In the genomic region with DNA sequence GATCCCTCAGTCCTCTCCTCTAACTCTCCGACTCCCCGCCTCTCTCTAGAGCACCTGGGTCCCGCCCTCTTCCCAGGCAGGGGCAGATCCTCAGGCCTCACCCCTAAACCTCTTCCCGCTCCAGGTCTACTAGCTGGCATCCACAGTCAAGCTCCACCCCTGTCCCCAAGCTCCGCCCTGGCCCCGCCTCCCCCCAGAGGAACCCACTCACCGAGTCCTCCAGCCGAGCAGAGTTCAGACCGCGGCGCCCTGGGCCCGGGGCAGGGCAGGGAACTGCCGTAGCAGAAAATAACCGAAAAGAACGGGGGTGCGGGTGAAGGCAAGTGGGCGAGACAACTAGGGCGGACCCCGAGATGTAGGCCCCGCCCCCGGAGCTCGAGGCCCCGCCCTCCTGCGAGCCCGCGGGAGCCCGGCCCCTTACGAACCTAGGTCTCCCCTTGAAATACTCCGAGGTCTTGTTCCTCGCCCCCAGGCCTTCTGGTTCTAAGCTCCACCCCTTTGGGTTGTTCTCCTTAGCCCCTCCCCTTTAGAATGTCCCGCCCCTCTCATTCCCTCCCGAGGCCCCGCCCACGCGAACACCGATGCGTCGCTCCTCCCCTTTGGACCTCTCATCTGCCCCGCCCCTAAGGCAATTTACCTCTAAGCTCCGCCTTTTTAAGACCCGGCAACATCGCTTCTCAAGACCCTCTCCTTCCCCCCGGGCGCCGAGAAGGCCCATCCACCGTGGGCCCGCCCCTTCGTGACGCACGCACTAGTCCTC, we compare ENCODE assay signal across 8 cellular contexts. TPM values are rescaled to one million over a fixed set of nuclear protein-coding genes. Genes with fewer than 3 reads are reported as not detected.
DNase-seq lines count a peak whose midpoint lies in the region; ATAC-seq, FAIRE-seq and TF ChIP-seq lines count a peak whose summit lies in the region.

A gene with protein sequence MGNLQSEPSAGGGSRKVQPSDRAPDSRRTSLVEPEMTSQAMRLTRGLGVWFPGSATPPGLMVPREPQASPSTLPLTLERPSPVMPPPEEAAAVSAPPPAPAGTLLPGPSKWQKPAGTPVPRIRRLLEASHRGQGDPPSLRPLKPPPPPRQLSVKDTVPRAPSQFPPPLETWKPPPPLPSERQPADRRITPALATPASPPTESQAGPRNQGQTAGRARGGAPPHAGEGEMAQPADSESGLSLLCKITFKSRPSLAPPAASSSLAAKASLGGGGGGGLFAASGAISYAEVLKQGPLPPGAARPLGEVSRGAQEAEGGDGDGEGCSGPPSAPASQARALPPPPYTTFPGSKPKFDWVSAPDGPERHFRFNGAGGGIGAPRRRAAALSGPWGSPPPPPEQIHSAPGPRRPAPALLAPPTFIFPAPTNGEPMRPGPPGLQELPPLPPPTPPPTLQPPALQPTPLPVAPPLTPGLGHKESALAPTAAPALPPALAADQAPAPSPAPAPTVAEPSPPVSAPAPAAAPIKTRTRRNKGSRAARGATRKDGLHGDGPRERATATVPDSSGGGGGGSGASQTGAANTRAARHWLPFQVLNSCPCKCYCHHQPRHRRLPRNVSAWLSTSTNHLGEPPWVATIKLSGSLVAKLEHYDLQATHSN (minus strand): TSS at position 485 of the 760 bp plus-strand sequence. CDS start 773 bp downstream, outside the sequence.

- H2AFZ ChIP-seq in SU-DHL-6 (ENCODE audit: low read depth, low read length, severe bottlenecking) (no peak within 1 kb of the TSS), osteoblast (ENCODE audit: low read length) (peak within 1 kb of the TSS; percentile 82)

- WGBS in A549 (ENCODE audit: missing lambda C conversion rate) = 6% methylated on average over 44 of the region's 50 CpGs
- WGBS in suprapubic skin = 2% methylated on average over 37 of the region's 50 CpGs

- peak within 1 kb of the TSS; percentile 86 for H3K4me2 ChIP-seq in A549
- H3K4me2 ChIP-seq in SU-DHL-6 (ENCODE audit: low read depth, low read length, poor library complexity, severe bottlenecking) = peak within 1 kb of the TSS; percentile 59
- H3K4me2 ChIP-seq in osteoblast (ENCODE audit: insufficient read depth, low read length) = peak within 1 kb of the TSS; percentile 94

- peaks cover 27% of the 10 kb centered on the region for H3K36me3 Mint-ChIP-seq in activated naive CD8-positive, alpha-beta T cell treated with anti-CD3 and anti-CD28 coated beads for 36 hours

- no peaks in the 10 kb centered on the region for H3K36me3 ChIP-seq in SU-DHL-6 (ENCODE audit: low read length)
- H3K36me3 ChIP-seq in osteoblast (ENCODE audit: insufficient read depth, low read length) = peaks cover 28% of the 10 kb centered on the region
- H3K36me3 ChIP-seq in suprapubic skin = peaks cover 17% of the 10 kb centered on the region

- H3K79me2 ChIP-seq in SU-DHL-6 (ENCODE audit: insufficient read depth, low read length) (no peaks in the 10 kb centered on the region), osteoblast (ENCODE audit: insufficient read depth, low read length) (peaks cover 23% of the 10 kb centered on the region)

- peak within 1 kb of the TSS; percentile 71 to 90 for H3K27ac ChIP-seq in A549
- H3K27ac ChIP-seq in SU-DHL-6 (ENCODE audit: low read depth, low read length) = no peak within 1 kb of the TSS
- H3K27ac ChIP-seq in osteoblast (ENCODE audit: low read depth, low read length) = peak within 1 kb of the TSS; percentile 82
- peak within 1 kb of the TSS; percentile 55 for H3K27ac ChIP-seq in suprapubic skin

- CTCF ChIA-PET in A549 (lab: Yijun Ruan, JAX) = interaction anchor here (0.6 to 12.4 kb wide), 18 partner anchors 9 to 588 kb away, joined by 3 to 254 read pairs (median 4); a partner anchor contains a TSS

- H3K4me3 ChIP-seq in A549 (peak within 1 kb of the TSS; percentile 61), SU-DHL-6 (ENCODE audit: insufficient read depth, low read length, poor library complexity, severe bottlenecking) (peak within 1 kb of the TSS; percentile 43), osteoblast (ENCODE audit: insufficient read depth, low read length) (peak within 1 kb of the TSS; percentile 97), suprapubic skin (peak within 1 kb of the TSS; percentile 55)

- peaks cover 18% of the 10 kb centered on the region for H3K4me1 Mint-ChIP-seq in activated naive CD8-positive, alpha-beta T cell treated with anti-CD3 and anti-CD28 coated beads for 36 hours

- POLR2A ChIA-PET in A549 (lab: Yijun Ruan, JAX) = interaction anchor here (0.5 to 3.4 kb wide), 15 partner anchors 9 to 543 kb away, joined by 3 to 89 read pairs (median 6); a partner anchor contains a TSS

- no peaks in the 10 kb centered on the region for H3K9me3 ChIP-seq in A549
- H3K9me3 ChIP-seq in SU-DHL-6 (ENCODE audit: insufficient read depth, low read length) = no peaks in the 10 kb centered on the region
- H3K9me3 ChIP-seq in osteoblast (ENCODE audit: low read depth, low read length) = no peaks in the 10 kb centered on the region
- H3K9me3 ChIP-seq in suprapubic skin = no peaks in the 10 kb centered on the region

- H3F3A ChIP-seq in SU-DHL-6 (ENCODE audit: insufficient read depth) = no peaks in the 10 kb centered on the region

- peak; percentile 94 for FAIRE-seq in A549 (lab: Jason Lieb, UNC)

- H3K9me2 ChIP-seq in SU-DHL-6 (replicated peaks; ENCODE audit: insufficient read depth, low read length) = no peaks in the 10 kb centered on the region

- H3K27me3 Mint-ChIP-seq in activated naive CD8-positive, alpha-beta T cell treated with anti-CD3 and anti-CD28 coated beads for 36 hours = peaks cover 51% of the 10 kb centered on the region

- TF ChIP-seq POLR2A in A549 (IDR thresholded peaks at IDR 0.05; ENCODE audit: low read length) (no peak; the same call in 1 of the 2 replicates), suprapubic skin (IDR thresholded peaks at IDR 0.05) (peak in 1 of 2 donors; percentile 18)

- intact Hi-C loops in Right ventricle myocardium inferior (cut with DNase I) = no loop called here

- H3K9ac ChIP-seq in SU-DHL-6 (ENCODE audit: low read length) = peak within 1 kb of the TSS; percentile 11; the same call in 1 of the 2 replicates

- TF ChIP-seq CTCF in A549 (IDR thresholded peaks at IDR 0.05) (no peak), SU-DHL-6 (IDR thresholded peaks at IDR 0.05; ENCODE audit: insufficient read depth, low read length, poor library complexity, severe bottlenecking) (no peak), osteoblast (IDR thresholded peaks at IDR 0.05; ENCODE audit: extremely low read depth, low read depth, low read length) (no peak), suprapubic skin (IDR thresholded peaks at IDR 0.05) (no peak)

- peak within 1 kb of the TSS; percentile 80 for H3K4me3 Mint-ChIP-seq in activated naive CD8-positive, alpha-beta T cell treated with anti-CD3 and anti-CD28 coated beads for 36 hours

- H3K27me3 ChIP-seq in SU-DHL-6 (ENCODE audit: low read length) (no peaks in the 10 kb centered on the region), osteoblast (ENCODE audit: insufficient read depth, low read length) (no peaks in the 10 kb centered on the region), suprapubic skin (no peaks in the 10 kb centered on the region)

- H4K20me1 ChIP-seq in SU-DHL-6 (ENCODE audit: low read depth, low read length) (no peaks in the 10 kb centered on the region), osteoblast (ENCODE audit: insufficient read depth, low read length) (peaks cover 14% of the 10 kb centered on the region)

- no peak within 1 kb of the TSS for H3K27ac Mint-ChIP-seq in activated naive CD8-positive, alpha-beta T cell treated with anti-CD3 and anti-CD28 coated beads for 36 hours

- TF ChIP-seq EP300 in A549 (IDR thresholded peaks at IDR 0.05) (no peak), suprapubic skin (IDR thresholded peaks at IDR 0.05) (no peak)

- TF ChIP-seq RAD21 in A549 (conservative IDR thresholded peaks at IDR 0.05 in 1 of 2, IDR thresholded peaks at IDR 0.05 in 1 of 2) = no peak

- DNase-seq in A549 (ENCODE audit: low read depth in 1 of 2, low spot score in 1 of 2) = peak; percentile 98 to 100
- peak; percentile 94 for DNase-seq in NAMALWA (ENCODE audit: low spot score)
- peak; percentile 77 for DNase-seq in activated naive CD8-positive, alpha-beta T cell treated with anti-CD3 and anti-CD28 coated beads for 36 hours
- peak; percentile 85 for DNase-seq in Right ventricle myocardium inferior (ENCODE audit: missing footprints)
- peak; percentile 100 for DNase-seq in osteoblast (ENCODE audit: insufficient read length, low spot score, missing footprints)
- peak; percentile 88 to 92 for DNase-seq in suprapubic skin (ENCODE audit: low spot score in 2 of 2)

- ATAC-seq in A549 (peak; percentile 53 to 78), GM19023 (IDR thresholded peaks at IDR 0.05; ENCODE audit: unreplicated experiment) (peak; percentile 41), Right ventricle myocardium inferior (peak; percentile 75)

- H3K9me3 Mint-ChIP-seq in activated naive CD8-positive, alpha-beta T cell treated with anti-CD3 and anti-CD28 coated beads for 36 hours = no peaks in the 10 kb centered on the region

- peaks cover 35% of the 10 kb centered on the region for H3K4me1 ChIP-seq in A549
- H3K4me1 ChIP-seq in osteoblast (ENCODE audit: insufficient read depth, low read length) = peaks cover 23% of the 10 kb centered on the region
- peaks cover 50% of the 10 kb centered on the region for H3K4me1 ChIP-seq in suprapubic skin

TF ChIP-seq in A549, 52 proteins besides CTCF, POLR2A, EP300 and RAD21 (continues in another document):
- no peak for TF ChIP-seq JUNB (IDR thresholded peaks at IDR 0.05)
- peak; percentile 22; the same call in 1 of the 2 replicates for TF ChIP-seq TP53 (CRISPR knock-in tag; IDR thresholded peaks at IDR 0.05)
- TF ChIP-seq FOSL2 (IDR thresholded peaks at IDR 0.05) = no peak
- no peak for TF ChIP-seq FOSL2 (CRISPR knock-in tag; IDR thresholded peaks at IDR 0.05)
- TF ChIP-seq GATA3 (IDR thresholded peaks at IDR 0.05; ENCODE audit: borderline replicate concordance) = no peak
- TF ChIP-seq, protein P1, sequence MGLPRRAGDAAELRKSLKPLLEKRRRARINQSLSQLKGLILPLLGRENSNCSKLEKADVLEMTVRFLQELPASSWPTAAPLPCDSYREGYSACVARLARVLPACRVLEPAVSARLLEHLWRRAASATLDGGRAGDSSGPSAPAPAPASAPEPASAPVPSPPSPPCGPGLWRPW (IDR thresholded peaks at IDR 0.05) = no peak
- no peak for TF ChIP-seq HEYL (CRISPR knock-in tag; IDR thresholded peaks at IDR 0.05)
- no peak for TF ChIP-seq RCOR1 (IDR thresholded peaks at IDR 0.05; ENCODE audit: low read depth, low read length)
- no peak for TF ChIP-seq HOXA7 (CRISPR knock-in tag; IDR thresholded peaks at IDR 0.05)

RNA-seq across cellular contexts. Expression of the gene that starts here (rescaled TPM):
- polyA plus RNA-seq in A549 (2011; rRNA removed) (not detected in 2 replicates), A549 (2017; fragmentation: RNase III; extraction: RNeasy Plus Mini Kit Qiagen cat#74134 plus additional on column Dnase treatment) (0.33 to 0.66 TPM (median 0.46 TPM) in 3 replicates)
- polyA plus RNA-seq in A549 (2012; cell fraction: cytosol; rRNA removed) = 0.08 and 0.22 TPM in 2 replicates
- 0.11 and 0.23 TPM in 2 replicates for polyA plus RNA-seq in A549 (2012; cell fraction: nucleus; rRNA removed)
- not detected in 2 replicates for polyA minus RNA-seq in A549 (2011; rRNA and poly(A)+ RNA removed)
- under 1 TPM in 1 of 2 experiments, not detected in 1; 0.14 TPM for total RNA-seq in activated naive CD8-positive, alpha-beta T cell treated with anti-CD3 and anti-CD28 coated beads for 36 hours
- total RNA-seq in Right ventricle myocardium inferior (not detected), osteoblast (0.29 and 0.36 TPM in 2 replicates), suprapubic skin (under 1 TPM in 3 of 4 donors, not detected in 1; 0.26 to 0.68 (median 0.60) TPM)

Comparison
In these comparisons a context has a peak if more than half of its experiments do, and no peak if none do; other contexts are left out.
1. Peak in DNase-seq, ATAC-seq, H3K4me3 ChIP-seq, H3K27ac ChIP-seq and H3K4me2 ChIP-seq in A549; RNA of the gene not detected or under 1 TPM.
2. Peak in DNase-seq in activated naive CD8-positive, alpha-beta T cell treated with anti-CD3 and anti-CD28 coated beads for 36 hours; RNA of the gene not detected or under 1 TPM.
3. Peak in DNase-seq and ATAC-seq in Right ventricle myocardium inferior; RNA of the gene not detected or under 1 TPM.
4. Peak in DNase-seq, H3K4me3 ChIP-seq, H3K27ac ChIP-seq and H3K4me2 ChIP-seq in osteoblast; RNA of the gene not detected or under 1 TPM.
5. Peak in DNase-seq, H3K4me3 ChIP-seq and H3K27ac ChIP-seq in suprapubic skin; RNA of the gene not detected or under 1 TPM.
6. H3K4me3 ChIP-seq: peak in every context shown above with its lines; median percentile 97 in osteoblast; 61 in A549; 55 in suprapubic skin; 43 in SU-DHL-6.